ENCODE assay signal across 18 cellular contexts in the genomic region with DNA sequence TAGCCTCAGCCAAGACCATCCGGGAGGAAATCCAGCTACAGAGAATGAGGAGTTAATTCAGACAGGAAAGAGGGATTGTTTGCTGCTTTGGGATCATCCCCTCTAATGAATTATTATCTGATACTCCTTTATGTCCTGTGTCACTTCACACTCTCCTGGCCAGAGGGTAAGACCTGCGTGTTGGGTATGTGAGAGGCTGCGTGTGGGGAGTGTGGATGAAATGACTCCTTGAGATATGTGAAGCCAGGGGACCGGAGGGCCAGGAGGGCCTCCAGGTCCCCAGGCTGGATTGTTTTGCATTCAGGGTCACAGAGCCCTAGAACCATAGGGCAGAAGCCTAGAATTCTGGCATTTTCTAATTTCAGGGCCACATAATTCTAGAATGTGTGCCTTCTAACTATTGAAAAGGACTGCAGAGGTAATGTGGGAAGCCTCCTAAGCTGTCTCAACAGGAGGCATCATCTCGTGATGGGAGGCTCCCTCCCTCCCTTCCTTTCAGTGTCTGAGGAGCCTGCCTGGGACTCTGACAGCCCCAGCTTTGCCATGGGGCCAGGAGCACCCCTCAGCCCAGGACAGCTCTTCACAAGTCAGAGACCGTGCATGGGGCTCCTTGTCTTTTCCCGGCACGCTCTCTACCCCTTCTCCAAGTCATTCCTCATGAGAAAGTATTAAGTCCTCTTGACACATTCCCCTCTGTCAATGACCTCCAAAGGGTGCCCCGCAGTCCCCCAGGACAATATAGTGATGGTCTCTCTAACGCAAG. TPM values are rescaled to one million over a fixed set of nuclear protein-coding genes. Genes with fewer than 3 reads are reported as not detected.
DNase-seq lines count a peak whose midpoint lies in the region; ATAC-seq and TF ChIP-seq lines count a peak whose summit lies in the region.
"Had no signal": no experiment of that assay in that cellular context is flagged by ENCODE, and none has a peak within 500 bp of the region (broad histone marks: within the 10 kb centered on the region; RNA-seq: fewer than 3 reads in every experiment).

No MANE protein-coding gene starts in this region.

- H3K27me3 ChIP-seq in CD4-positive, alpha-beta T cell (ENCODE audit: control insufficient read depth, insufficient read depth, low read length), result peaks cover 28% of the 10 kb centered on the region
- H3K27me3 ChIP-seq in suprapubic skin (peaks cover 40% of the 10 kb centered on the region), prostate gland (replicated peaks; ENCODE audit: insufficient read depth) (peaks cover 2% of the 10 kb centered on the region)

- H3K36me3 Mint-ChIP-seq in CD4-positive, alpha-beta T cell (ENCODE audit: low read depth), result no peaks in the 10 kb centered on the region
- no peaks in the 10 kb centered on the region for H3K36me3 Mint-ChIP-seq in stimulated activated naive B cell treated with anti-CD40 and anti-IgM and Interleukin-4, amounts not matched to agents 10 μg/mL and 1 μg/mL and 100 μg/mL, for 72 hours

- peak overlapping the region; percentile 42 for H3K4me3 Mint-ChIP-seq in CD4-positive, alpha-beta T cell
- H3K4me3 Mint-ChIP-seq in stimulated activated naive B cell treated with anti-CD40 and anti-IgM and Interleukin-4, amounts not matched to agents 10 μg/mL and 1 μg/mL and 100 μg/mL, for 72 hours, result no peak overlapping the region
- H3K4me3 Mint-ChIP-seq: HFFc6 had no signal

- peak; percentile 44 for DNase-seq in activated CD8-positive, alpha-beta memory T cell treated with anti-CD3 and anti-CD28 coated beads, Interleukin-2, amount 50 U/mL, for 48 hours
- no peak for DNase-seq in activated CD8-positive, alpha-beta memory T cell treated with anti-CD3 and anti-CD28 coated beads for 24 hours
- peak in 1 of 10 experiments; percentile 25 for DNase-seq in CD4-positive, alpha-beta T cell
- DNase-seq in left kidney (ENCODE audit: low read depth, low spot score) (peak; percentile 41), suprapubic skin (ENCODE audit: low spot score in 2 of 2) (peak; percentile 33 to 47), prostate gland (ENCODE audit: low spot score) (no peak)
- DNase-seq in stimulated activated naive B cell treated with anti-CD40 and anti-IgM and Interleukin-4, amounts not matched to agents 10 μg/mL and 1 μg/mL and 100 μg/mL, for 72 hours, result no peak
- DNase-seq: DMS53, HFFc6, MG63, NCI-H1092, NCI-H146, NCI-H2081, NCI-H510A, NCI-H774 had no signal

- peaks cover 5% of the 10 kb centered on the region for H3K4me1 Mint-ChIP-seq in CD4-positive, alpha-beta T cell (ENCODE audit: low read depth)
- H3K4me1 Mint-ChIP-seq in stimulated activated naive B cell treated with anti-CD40 and anti-IgM and Interleukin-4, amounts not matched to agents 10 μg/mL and 1 μg/mL and 100 μg/mL, for 72 hours, result peaks cover 12 to 17% of the 10 kb centered on the region in 2 donors

- peaks cover 44% of the 10 kb centered on the region for H3K27me3 Mint-ChIP-seq in CD4-positive, alpha-beta T cell
- peaks cover 44 to 70% of the 10 kb centered on the region in 2 donors for H3K27me3 Mint-ChIP-seq in stimulated activated naive B cell treated with anti-CD40 and anti-IgM and Interleukin-4, amounts not matched to agents 10 μg/mL and 1 μg/mL and 100 μg/mL, for 72 hours

- H3K4me3 ChIP-seq in suprapubic skin, result no peak overlapping the region
- no peak overlapping the region for H3K4me3 ChIP-seq in prostate gland
- H3K4me3 ChIP-seq: MG63 had no signal

- H3K27ac Mint-ChIP-seq in CD4-positive, alpha-beta T cell, result no peak overlapping the region
- no peak overlapping the region for H3K27ac Mint-ChIP-seq in stimulated activated naive B cell treated with anti-CD40 and anti-IgM and Interleukin-4, amounts not matched to agents 10 μg/mL and 1 μg/mL and 100 μg/mL, for 72 hours
- H3K27ac Mint-ChIP-seq: HFFc6 had no signal

- ATAC-seq in CD4-positive, alpha-beta T cell (ENCODE audit: poor library complexity), result no peak
- no peak for ATAC-seq in stimulated activated naive B cell treated with anti-CD40 and anti-IgM and Interleukin-4, amounts not matched to agents 10 μg/mL and 1 μg/mL and 100 μg/mL, for 72 hours (replicated peaks)

- CTCF ChIA-PET in CD4-positive, alpha-beta T cell (lab: Charles Lee), result interaction anchor here (0.7 to 1.7 kb wide), 3 partner anchors 13 to 104 kb away, joined by 3 to 6 read pairs (median 4); no protein-coding TSS in a partner anchor

- H3K4me1 ChIP-seq in suprapubic skin, result peaks cover 27% of the 10 kb centered on the region
- peaks cover 4% of the 10 kb centered on the region for H3K4me1 ChIP-seq in prostate gland (replicated peaks)

- H3K9me3 Mint-ChIP-seq in CD4-positive, alpha-beta T cell, result no peaks in the 10 kb centered on the region
- H3K9me3 Mint-ChIP-seq in stimulated activated naive B cell treated with anti-CD40 and anti-IgM and Interleukin-4, amounts not matched to agents 10 μg/mL and 1 μg/mL and 100 μg/mL, for 72 hours, result no peaks in the 10 kb centered on the region
- H3K9me3 Mint-ChIP-seq: HFFc6 had no signal

- no peak for TF ChIP-seq CTCF in CD4-positive, alpha-beta T cell (IDR thresholded peaks at IDR 0.05)
- TF ChIP-seq CTCF in suprapubic skin (IDR thresholded peaks at IDR 0.05) (no peak), prostate gland (IDR thresholded peaks at IDR 0.05) (no peak)

- no peak overlapping the region for H3K27ac ChIP-seq in CD4-positive, alpha-beta T cell (ENCODE audit: low read depth, low read length)
- H3K27ac ChIP-seq in suprapubic skin (no peak overlapping the region), prostate gland (no peak overlapping the region)
- H3K27ac ChIP-seq: C4-2B, RWPE1 had no signal

- 83% methylated on average over 10 of the region's 10 CpGs for WGBS in suprapubic skin
- WGBS in prostate gland, result 78% methylated on average over 10 of the region's 10 CpGs

- TF ChIP-seq POLR2A in suprapubic skin (IDR thresholded peaks at IDR 0.05), result no peak
- TF ChIP-seq POLR2A in prostate gland (IDR thresholded peaks at IDR 0.05), result no peak

- H3K36me3 ChIP-seq in suprapubic skin (no peaks in the 10 kb centered on the region), prostate gland (no peaks in the 10 kb centered on the region)
- H3K36me3 ChIP-seq: MG63 had no signal

- no peaks in the 10 kb centered on the region for H3K9me3 ChIP-seq in CD4-positive, alpha-beta T cell (ENCODE audit: control insufficient read depth, low read length)
- H3K9me3 ChIP-seq in suprapubic skin, result no peaks in the 10 kb centered on the region
- no peaks in the 10 kb centered on the region for H3K9me3 ChIP-seq in prostate gland
- H3K9me3 ChIP-seq: MG63 had no signal

- intact Hi-C loops in CD4-positive, alpha-beta T cell (cut with DNase I, micrococcal nuclease), result no loop called here
- intact Hi-C loops in prostate gland (cut with DNase I), result no loop called here

- TF ChIP-seq EP300 in suprapubic skin (IDR thresholded peaks at IDR 0.05), result no peak

- POLR2A ChIA-PET in CD4-positive, alpha-beta T cell (lab: Charles Lee), result interaction anchor here (1.6 kb wide), 1 partner anchor 101 kb away, joined by 4 read pairs; no protein-coding TSS in a partner anchor

RNA-seq across cellular contexts. Expression of a gene that starts 3.7 kb away (rescaled TPM):
- under 1 TPM; 0.78 to 0.80 TPM for total RNA-seq in CD4-positive, alpha-beta T cell
- total RNA-seq in suprapubic skin, result under 1 TPM in 2 of 4 donors, not detected in 2; 0.36 to 0.40 TPM
- total RNA-seq in prostate gland, result 1 to 10 TPM in 1 of 2 donors, under 1 TPM in 1; 0.68 to 8.3 TPM
- total RNA-seq: H4, HFFc6 had no signal

Comparison
In these comparisons a context has a peak if more than half of its experiments do, and no peak if none do; other contexts are left out.
1. DNase-seq: peak in activated CD8-positive, alpha-beta memory T cell treated with anti-CD3 and anti-CD28 coated beads, Interleukin-2, amount 50 U/mL, for 48 hours (single experiment), left kidney (single experiment) and suprapubic skin (2 of 2); none in activated CD8-positive, alpha-beta memory T cell treated with anti-CD3 and anti-CD28 coated beads for 24 hours (single experiment), stimulated activated naive B cell treated with anti-CD40 and anti-IgM and Interleukin-4, amounts not matched to agents 10 μg/mL and 1 μg/mL and 100 μg/mL, for 72 hours (single experiment) and prostate gland (single experiment).